3 cellular contexts compared by ENCODE assay signal in genomic region chr9:133583586-133583985, GRCh38.
TF ChIP-seq lines count a peak whose summit lies in the region.

No MANE protein-coding gene starts in this region.

TF ChIP-seq in HepG2, 621 proteins besides CTCF, POLR2A, EP300 and RAD21:
- TF ChIP-seq ZNF770 (CRISPR knock-in tag; IDR thresholded peaks at IDR 0.05) (peak; percentile 35; the same call in 1 of the 2 replicates), ATF3 (CRISPR knock-in tag; IDR thresholded peaks at IDR 0.05) (no peak)

TF ChIP-seq in H1, 55 proteins besides CTCF, POLR2A, EP300 and RAD21:
- TF ChIP-seq SP1 (IDR thresholded peaks at IDR 0.05; ENCODE audit: low read depth, low read length) (no peak), RBBP5 (IDR thresholded peaks at IDR 0.05; ENCODE audit: borderline replicate concordance, low read depth, low read length) (no peak), NANOG (IDR thresholded peaks at IDR 0.05; ENCODE audit: insufficient read depth, low read depth, low read length, poor library complexity, severe bottlenecking) (no peak), ATF3 (IDR thresholded peaks at IDR 0.05; ENCODE audit: insufficient read depth, low read depth, low read length) (no peak), TAF1 (IDR thresholded peaks at IDR 0.05; ENCODE audit: low read depth, low read length) (no peak), ASH2L (IDR thresholded peaks at IDR 0.05; ENCODE audit: low read length) (no peak), YY1 (IDR thresholded peaks at IDR 0.05; ENCODE audit: low read depth, low read length) (no peak), JUND (IDR thresholded peaks at IDR 0.05; ENCODE audit: low read length) (no peak), KDM5A (IDR thresholded peaks at IDR 0.05; ENCODE audit: low read length) (no peak), CTBP2 (IDR thresholded peaks at IDR 0.05; ENCODE audit: borderline replicate concordance, insufficient read depth, insufficient read length, low read length) (no peak), TCF12 (IDR thresholded peaks at IDR 0.05; ENCODE audit: low read depth, low read length) (no peak), USF2 (IDR thresholded peaks at IDR 0.05; ENCODE audit: low read length) (no peak), GTF2F1 (IDR thresholded peaks at IDR 0.05; ENCODE audit: borderline replicate concordance, low read depth, low read length) (no peak), HDAC6 (IDR thresholded peaks at IDR 0.05; ENCODE audit: low read depth, low read length) (no peak), SIN3A (conservative IDR thresholded peaks at IDR 0.05 in 1 of 2, IDR thresholded peaks at IDR 0.05 in 1 of 2; ENCODE audit: low read depth in 1 of 2, low read length in 2 of 2) (no peak), SIRT6 (IDR thresholded peaks at IDR 0.05; ENCODE audit: low read length) (no peak)

TF ChIP-seq in liver, 16 proteins besides CTCF, POLR2A, EP300 and RAD21:
- TF ChIP-seq RXRA (IDR thresholded peaks at IDR 0.05) (no peak), FOXA2 (IDR thresholded peaks at IDR 0.05) (no peak), GABPA (IDR thresholded peaks at IDR 0.05 in 1 of 2, conservative IDR thresholded peaks at IDR 0.05 in 1 of 2) (no peak), HNF4G (IDR thresholded peaks at IDR 0.05) (no peak), REST (IDR thresholded peaks at IDR 0.05) (no peak), FOXA1 (IDR thresholded peaks at IDR 0.05) (no peak), HNF4A (conservative IDR thresholded peaks at IDR 0.05) (no peak), ZBTB33 (IDR thresholded peaks at IDR 0.05) (no peak), YY1 (IDR thresholded peaks at IDR 0.05) (no peak), EGR1 (IDR thresholded peaks at IDR 0.05; ENCODE audit: low read depth in 2 of 2) (no peak), NR2F2 (IDR thresholded peaks at IDR 0.05) (no peak), TAF1 (conservative IDR thresholded peaks at IDR 0.05) (no peak), MAX (IDR thresholded peaks at IDR 0.05) (no peak), SP1 (IDR thresholded peaks at IDR 0.05) (no peak), ATF3 (IDR thresholded peaks at IDR 0.05) (no peak), JUND (IDR thresholded peaks at IDR 0.05) (no peak)
